6 cellular contexts compared by ENCODE assay signal in the genomic region with DNA sequence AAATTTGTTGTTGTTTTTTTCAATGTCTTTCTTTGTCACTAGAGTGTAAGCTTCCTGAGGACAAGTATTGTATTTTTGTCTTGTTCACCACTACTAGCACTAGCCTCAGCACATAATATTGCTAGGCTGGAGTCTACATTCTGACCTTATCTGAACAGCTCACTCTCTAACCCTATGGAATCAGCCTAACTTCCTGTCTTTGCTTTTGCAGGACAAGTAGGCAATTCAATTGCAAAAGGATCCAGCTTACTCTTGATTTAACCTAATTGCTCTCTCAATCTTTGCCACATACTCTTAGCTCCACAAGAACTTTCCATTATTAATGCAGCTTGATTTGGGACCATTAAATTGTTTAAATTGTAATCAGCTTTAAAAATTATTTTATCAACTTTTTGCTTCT.
"Had no signal": no experiment of that assay in that cellular context is flagged by ENCODE, and none has a peak within 500 bp of the region (broad histone marks: within the 10 kb centered on the region; RNA-seq: fewer than 3 reads in every experiment).

No MANE protein-coding gene starts in this region.

- H3K9ac ChIP-seq: GM23248 had no signal

- DNase-seq: H9, HCEC 1CT, KBM-7 had no signal

- H3K4me3 ChIP-seq: GM23248 had no signal

- H3K27ac ChIP-seq: GM23248 had no signal

- H3K27ac Mint-ChIP-seq: H9, IgD-negative memory B cell had no signal

- ATAC-seq: HepG2 had no signal

- H3K36me3 Mint-ChIP-seq: IgD-negative memory B cell had no signal

- H3K4me3 Mint-ChIP-seq: H9, IgD-negative memory B cell had no signal
